9 cellular contexts compared by ENCODE assay signal in the genomic region with DNA sequence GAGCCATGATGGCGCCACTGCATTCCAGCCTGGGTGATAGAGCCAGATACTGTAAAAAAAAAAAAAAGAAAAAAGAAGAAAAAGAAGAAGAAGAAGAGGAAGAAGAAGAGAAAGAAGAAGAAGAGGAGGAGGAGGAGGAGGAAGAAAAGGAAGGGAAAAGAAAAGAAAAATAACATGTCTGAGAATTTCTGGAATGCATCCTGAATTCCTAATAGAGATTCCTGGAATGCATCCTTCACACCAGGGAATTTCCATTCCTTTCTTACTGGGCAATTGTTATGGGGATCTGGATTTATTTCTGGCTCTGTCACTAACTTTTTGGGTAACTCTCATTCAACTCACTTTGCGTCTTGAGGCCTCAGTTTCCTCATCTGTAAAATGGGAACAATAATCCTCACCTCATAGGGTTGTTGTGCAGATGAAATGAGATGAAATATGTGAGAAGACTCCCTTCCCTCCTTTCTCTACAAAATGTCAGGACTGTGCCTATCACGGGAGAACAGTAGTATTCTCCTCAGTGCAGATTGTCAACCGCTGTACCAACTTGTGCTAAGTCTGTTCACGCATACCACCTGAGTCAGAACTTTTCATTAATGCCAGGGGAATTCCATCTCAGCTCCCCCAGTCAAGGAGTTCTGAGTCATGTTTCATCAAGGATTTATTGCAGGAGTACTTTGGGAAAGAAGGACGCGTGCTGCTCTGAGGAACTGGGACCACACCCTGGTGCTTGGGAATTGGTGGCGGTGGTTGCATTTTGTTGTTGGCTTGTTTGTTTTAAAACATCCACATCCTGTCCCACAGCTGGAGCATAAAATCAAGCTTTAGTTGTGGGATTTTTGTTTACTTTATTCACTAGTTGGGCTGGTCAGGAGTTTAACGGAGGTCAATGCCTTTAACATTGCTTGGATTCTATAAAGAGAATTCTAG. TPM values are rescaled to one million over a fixed set of nuclear protein-coding genes. Genes with fewer than 3 reads are reported as not detected.
DNase-seq lines count a peak whose midpoint lies in the region; ATAC-seq and TF ChIP-seq lines count a peak whose summit lies in the region.
"Had no signal": no experiment of that assay in that cellular context is flagged by ENCODE, and none has a peak within 500 bp of the region (broad histone marks: within the 10 kb centered on the region; RNA-seq: fewer than 3 reads in every experiment).

No MANE protein-coding gene starts in this region.

- H3K4me3 ChIP-seq in SJCRH30 (no peak overlapping the region), foreskin fibroblast (ENCODE audit: low read depth in 1 of 2, low read length in 2 of 2) (no peak overlapping the region)

- TF ChIP-seq CTCF in foreskin fibroblast (IDR thresholded peaks at IDR 0.05; ENCODE audit: low read depth, low read length): no peak

- ATAC-seq in HG03097 (IDR thresholded peaks at IDR 0.05; ENCODE audit: low FRiP score, unreplicated experiment): no peak
- no peak for ATAC-seq in HG03354 (IDR thresholded peaks at IDR 0.05; ENCODE audit: poor library complexity, severe bottlenecking, unreplicated experiment)

- no peaks in the 10 kb centered on the region for H3K27me3 ChIP-seq in SJCRH30

- intact Hi-C loops in posterior cingulate gyrus (cut with DNase I): no loop called here

- no peaks in the 10 kb centered on the region for H3K9me3 ChIP-seq in SJCRH30 (replicated peaks)

- DNase-seq in DMS53 treated with DMSO at 0.1 percent for 48 hours (lab: John Stamatoyannopoulos, UW; ENCODE audit: unreplicated experiment) (peak; percentile 23), SJCRH30 (peak; percentile 57 to 70), foreskin fibroblast (peak; percentile 93 to 95), putamen (ENCODE audit: low spot score) (peak; percentile 5), posterior cingulate gyrus (no peak), iPS-NIHi7 (ENCODE audit: extremely low spot score) (no peak)
- DNase-seq: activated T-cell treated with anti-CD3 and anti-CD28 coated beads, Interleukin-2, amount 50 U/mL, for 48 hours had no signal

- H3K4me1 ChIP-seq in SJCRH30: peaks cover 40% of the 10 kb centered on the region

- no peak overlapping the region; the same call in 1 of the 2 replicates for H3K27ac ChIP-seq in SJCRH30

- H3K36me3 ChIP-seq in SJCRH30: no peaks in the 10 kb centered on the region

RNA-seq across cellular contexts. Expression of gene ROR1, which starts 42.4 kb away (rescaled TPM):
- total RNA-seq in SJCRH30 (2014; rRNA removed; shearing (Covaris generic)): 4.8 and 5.5 TPM in 2 replicates

Comparison
In these comparisons a context has a peak if more than half of its experiments do, and no peak if none do; other contexts are left out.
1. DNase-seq: peak in DMS53 treated with DMSO at 0.1 percent for 48 hours (single experiment), SJCRH30 (2 of 2), foreskin fibroblast (2 of 2) and putamen (single experiment); none in posterior cingulate gyrus (0 of 10) and iPS-NIHi7 (single experiment).